15 cellular contexts compared by ENCODE assay signal in genomic region chr1:221723018-221723917, GRCh38. TPM values are rescaled to one million over a fixed set of nuclear protein-coding genes. Genes with fewer than 3 reads are reported as not detected.
DNase-seq lines count a peak whose midpoint lies in the region; ATAC-seq, FAIRE-seq and TF ChIP-seq lines count a peak whose summit lies in the region.
"Had no signal": no experiment of that assay in that cellular context is flagged by ENCODE, and none has a peak within 500 bp of the region (broad histone marks: within the 10 kb centered on the region; RNA-seq: fewer than 3 reads in every experiment).

No MANE protein-coding gene starts in this region.

- H3K4me1 ChIP-seq in endodermal cell (ENCODE audit: control insufficient read depth, insufficient read depth, low read length) (peaks cover 10% of the 10 kb centered on the region), rectal smooth muscle tissue (ENCODE audit: control insufficient read depth, insufficient read depth, low read length) (peaks cover 42% of the 10 kb centered on the region)

- peaks cover 36% of the 10 kb centered on the region for H3K36me3 Mint-ChIP-seq in endodermal cell (ENCODE audit: low read depth)
- no peaks in the 10 kb centered on the region for H3K36me3 Mint-ChIP-seq in chondrocyte (ENCODE audit: low read depth)

- H3K4me3 ChIP-seq in endodermal cell (ENCODE audit: low read length) (peak overlapping the region; percentile 28), rectal smooth muscle tissue (ENCODE audit: low read length) (no peak overlapping the region)

- H3K9ac ChIP-seq in endodermal cell (ENCODE audit: extremely low read depth, low read length, poor library complexity, severe bottlenecking) (no peak overlapping the region), rectal smooth muscle tissue (ENCODE audit: low read length) (no peak overlapping the region)

- no peak for TF ChIP-seq POLR2A in GM12891 (IDR thresholded peaks at IDR 0.05; ENCODE audit: low read depth, low read length)

- 97 to 100% methylated on average over 1 of the region's 1 CpG for WGBS in endodermal cell (ENCODE audit: insufficient coverage in 1 of 2, insufficient read length in 1 of 2), 2 experiments

- H3K27me3 Mint-ChIP-seq in endodermal cell (ENCODE audit: insufficient read depth) (no peaks in the 10 kb centered on the region), chondrocyte (ENCODE audit: low read depth) (no peaks in the 10 kb centered on the region)

- H3K27ac Mint-ChIP-seq in endodermal cell = no peak overlapping the region
- no peak overlapping the region for H3K27ac Mint-ChIP-seq in chondrocyte (ENCODE audit: unreplicated experiment)

- H3K27me3 ChIP-seq in endodermal cell (ENCODE audit: control insufficient read depth, insufficient read depth, low read length, poor library complexity, severe bottlenecking) (no peaks in the 10 kb centered on the region), rectal smooth muscle tissue (ENCODE audit: control insufficient read depth, insufficient read depth, low read length) (no peaks in the 10 kb centered on the region)

- H3K9me3 Mint-ChIP-seq in endodermal cell = peaks cover 25% of the 10 kb centered on the region
- H3K9me3 Mint-ChIP-seq in chondrocyte (ENCODE audit: low read depth) = no peaks in the 10 kb centered on the region

- H3K36me3 ChIP-seq in endodermal cell (ENCODE audit: control insufficient read depth, insufficient read depth, low read length) (peaks cover 92% of the 10 kb centered on the region), rectal smooth muscle tissue (ENCODE audit: control insufficient read depth, insufficient read depth, low read length) (no peaks in the 10 kb centered on the region)

- H3K4me3 Mint-ChIP-seq in endodermal cell (no peak overlapping the region), chondrocyte (ENCODE audit: unreplicated experiment) (no peak overlapping the region)

- DNase-seq in GM12891 (ENCODE audit: insufficient read length, low spot score) = no peak
- DNase-seq in endodermal cell = no peak
- DNase-seq in activated CD8-positive, alpha-beta memory T cell treated with anti-CD3 and anti-CD28 coated beads for 24 hours = no peak
- no peak for DNase-seq in chondrocyte (ENCODE audit: low spot score)
- DNase-seq in Kasumi-1 (lab: John Stamatoyannopoulos, UW) = no peak
- no peak for DNase-seq in putamen (ENCODE audit: low spot score)
- DNase-seq: activated effector memory CD4-positive, alpha-beta T cell treated with anti-CD3 and anti-CD28 coated beads, Interleukin-2, amount 50 U/mL, for 16 hours; glutamatergic neuron; NCI-H2107; RPMI8226 had no signal

- H3K27ac ChIP-seq in endodermal cell (ENCODE audit: low read depth, low read length) = no peak overlapping the region
- peak overlapping the region; percentile 14 for H3K27ac ChIP-seq in rectal smooth muscle tissue (ENCODE audit: low read depth, low read length)
- H3K27ac ChIP-seq: VCaP had no signal

- peak; percentile 65 for FAIRE-seq in GM12891 (lab: Jason Lieb, UNC)
- FAIRE-seq: GM18507, HepG2 had no signal

- H3K4me1 Mint-ChIP-seq in endodermal cell (peaks cover 17% of the 10 kb centered on the region), chondrocyte (ENCODE audit: low read depth) (peaks cover 49% of the 10 kb centered on the region)

- peaks cover 45% of the 10 kb centered on the region for H3K9me3 ChIP-seq in endodermal cell (ENCODE audit: control insufficient read depth, low read length)

- peak; percentile 35 for ATAC-seq in HG03565 (IDR thresholded peaks at IDR 0.05; ENCODE audit: unreplicated experiment)
- ATAC-seq: HepG2 had no signal

- TF ChIP-seq CTCF in endodermal cell (conservative IDR thresholded peaks at IDR 0.05) (no peak), chondrocyte (IDR thresholded peaks at IDR 0.05) (no peak)

TF ChIP-seq in GM12891, 5 proteins besides CTCF, POLR2A, EP300 and RAD21:
- TF ChIP-seq POLR2AphosphoS5 (IDR thresholded peaks at IDR 0.05; ENCODE audit: low read depth, low read length) (no peak), POU2F2 (IDR thresholded peaks at IDR 0.05; ENCODE audit: low read depth, low read length) (peak; percentile 51; the same call in 1 of the 2 replicates), SPI1 (IDR thresholded peaks at IDR 0.05; ENCODE audit: low read depth, low read length) (no peak), PAX5 (IDR thresholded peaks at IDR 0.05; ENCODE audit: insufficient read depth, low read length, severe bottlenecking) (no peak)

RNA-seq across cellular contexts. Expression of gene DUSP10, which starts 18.6 kb away (rescaled TPM):
- polyA plus RNA-seq in GM12891 (2012; ENCODE audit: low read depth, missing spikeins) = 21.9 TPM
- total RNA-seq in endodermal cell (10 to 100 TPM in 1 of 2 donors, 1 to 10 TPM in 1; 6.5 to 11.7 TPM), chondrocyte (1.4 to 4.1 TPM (median 3.6 TPM) in 3 replicates)
- polyA plus RNA-seq in endodermal cell (2013, experiment 1 of 2) = 4.7 TPM
- 4.2 TPM for polyA plus RNA-seq in endodermal cell (2013, experiment 2 of 2)
